ENCODE assay signal across 8 cellular contexts in the genomic region with DNA sequence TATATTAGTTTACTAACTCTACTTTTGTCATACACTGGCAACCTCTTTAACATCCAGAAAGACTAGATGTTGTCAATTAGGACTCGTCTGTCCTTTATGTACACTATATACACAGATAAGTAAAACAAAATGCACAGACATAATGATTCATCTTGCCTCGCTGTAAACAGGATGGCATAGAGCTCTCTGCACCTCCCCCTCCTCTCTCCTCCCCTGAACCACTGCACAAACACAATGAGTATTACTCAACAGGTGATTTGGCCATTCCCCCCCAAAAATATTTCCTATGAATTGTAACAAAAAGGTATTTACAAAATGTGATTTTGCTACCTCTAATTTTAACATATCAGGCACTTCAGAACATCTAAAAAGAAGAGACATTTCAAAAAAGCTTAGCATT.
DNase-seq lines count a peak whose midpoint lies in the region; ATAC-seq and TF ChIP-seq lines count a peak whose summit lies in the region.
"Not testable (repeated sequence)": the region's sequence is repeated elsewhere in the genome, so short reads cannot be mapped to it uniquely, and the experiment has no call there.

No MANE protein-coding gene starts in this region.

- H3K27me3 ChIP-seq in BLaER1 treated with 17β-estradiol and CSF1 and Interleukin-3, amounts not matched to agents 10 nM and 100 nM; HUES6 (ENCODE audit: control insufficient read depth, insufficient read depth, low read length); SU-DHL-6 (ENCODE audit: low read length); endodermal cell (ENCODE audit: control insufficient read depth, insufficient read depth, low read length, poor library complexity, severe bottlenecking); neuron (ENCODE audit: insufficient read depth, low read length); stomach smooth muscle (ENCODE audit: control insufficient read depth in 1 of 2, insufficient read depth in 2 of 2, low read length in 2 of 2): not testable (repeated sequence)

- ATAC-seq in activated naive CD8-positive, alpha-beta T cell treated with anti-CD3 and anti-CD28 coated beads, Interleukin-2, amount 10 ng/mL, durations not matched to agents 7 days and 5 days (ENCODE audit: low read depth), result not testable (repeated sequence)

- peaks cover 21 to 62% (median 36%) of the 10 kb centered on the region in 10 experiments for H3K4me1 ChIP-seq in BLaER1 treated with 17β-estradiol and CSF1 and Interleukin-3, amounts not matched to agents 10 nM and 100 nM
- H3K4me1 ChIP-seq in HUES6 (ENCODE audit: control insufficient read depth, insufficient read depth, low read length), result peaks cover 12% of the 10 kb centered on the region
- not testable (repeated sequence) for H3K4me1 ChIP-seq in endodermal cell (ENCODE audit: control insufficient read depth, insufficient read depth, low read length); neuron (ENCODE audit: insufficient read depth, low read length); stomach smooth muscle (ENCODE audit: control insufficient read depth, insufficient read depth, low read length)

- not testable (repeated sequence) for H2AFZ ChIP-seq in SU-DHL-6 (ENCODE audit: low read depth, low read length, severe bottlenecking); neuron (ENCODE audit: low read depth, low read length)

- peaks cover 23% of the 10 kb centered on the region for H3K4me1 Mint-ChIP-seq in activated naive CD8-positive, alpha-beta T cell treated with anti-CD3 and anti-CD28 coated beads, Interleukin-2, amount 10 ng/mL, durations not matched to agents 7 days and 5 days
- peaks cover 31% of the 10 kb centered on the region for H3K4me1 Mint-ChIP-seq in endodermal cell

- peaks cover 8 to 36% (median 26%) of the 10 kb centered on the region in 11 experiments; a peak in 19 of 22 replicates for H3K36me3 ChIP-seq in BLaER1 treated with 17β-estradiol and CSF1 and Interleukin-3, amounts not matched to agents 10 nM and 100 nM
- H3K36me3 ChIP-seq in HUES6 (ENCODE audit: control insufficient read depth, insufficient read depth, low read length); SU-DHL-6 (ENCODE audit: low read length); neuron (ENCODE audit: insufficient read depth, low read length); stomach smooth muscle (ENCODE audit: control insufficient read depth in 2 of 2, insufficient read depth in 2 of 2, low read length in 2 of 2): not testable (repeated sequence)
- H3K36me3 ChIP-seq in endodermal cell (ENCODE audit: control insufficient read depth, insufficient read depth, low read length), result peaks cover 15% of the 10 kb centered on the region

- peak overlapping the region; percentile 91 for H3K4me3 Mint-ChIP-seq in activated naive CD8-positive, alpha-beta T cell treated with anti-CD3 and anti-CD28 coated beads, Interleukin-2, amount 10 ng/mL, durations not matched to agents 7 days and 5 days
- peak overlapping the region; percentile 88 for H3K4me3 Mint-ChIP-seq in endodermal cell

- peak overlapping the region; percentile 87 for H3K27ac Mint-ChIP-seq in activated naive CD8-positive, alpha-beta T cell treated with anti-CD3 and anti-CD28 coated beads, Interleukin-2, amount 10 ng/mL, durations not matched to agents 7 days and 5 days
- peak overlapping the region; percentile 83 for H3K27ac Mint-ChIP-seq in endodermal cell

- not testable (repeated sequence) for TF ChIP-seq CTCF in SU-DHL-6 (IDR thresholded peaks at IDR 0.05; ENCODE audit: insufficient read depth, low read length, poor library complexity, severe bottlenecking); endodermal cell (conservative IDR thresholded peaks at IDR 0.05)

- peaks cover 34% of the 10 kb centered on the region for H3K79me2 ChIP-seq in SU-DHL-6 (ENCODE audit: insufficient read depth, low read length)

- peak overlapping the region; percentile 76 to 100 (median 99) for H3K4me3 ChIP-seq in BLaER1 treated with 17β-estradiol and CSF1 and Interleukin-3, amounts not matched to agents 10 nM and 100 nM
- H3K4me3 ChIP-seq in HUES6 (ENCODE audit: low read depth, low read length), result peak overlapping the region; percentile 89
- H3K4me3 ChIP-seq in SU-DHL-6 (ENCODE audit: insufficient read depth, low read length, poor library complexity, severe bottlenecking), result peak overlapping the region; percentile 34
- peak overlapping the region; percentile 88 for H3K4me3 ChIP-seq in endodermal cell (ENCODE audit: low read length)
- H3K4me3 ChIP-seq in neuron (ENCODE audit: low read length), result peak overlapping the region; percentile 52
- peak overlapping the region; percentile 70 to 84 for H3K4me3 ChIP-seq in stomach smooth muscle (ENCODE audit: low read length in 2 of 2)

- H4K20me1 ChIP-seq in BLaER1 treated with 17β-estradiol and CSF1 and Interleukin-3, amounts not matched to agents 10 nM and 100 nM, result peaks cover 41 to 55% (median 50%) of the 10 kb centered on the region in 11 experiments
- not testable (repeated sequence) for H4K20me1 ChIP-seq in SU-DHL-6 (ENCODE audit: low read depth, low read length)

- peak overlapping the region; percentile 55 to 87 (median 77); a peak in 21 of 22 replicates for H3K4me2 ChIP-seq in BLaER1 treated with 17β-estradiol and CSF1 and Interleukin-3, amounts not matched to agents 10 nM and 100 nM
- H3K4me2 ChIP-seq in SU-DHL-6 (ENCODE audit: low read depth, low read length, poor library complexity, severe bottlenecking), result peak overlapping the region; percentile 72

- H3K36me3 Mint-ChIP-seq in activated naive CD8-positive, alpha-beta T cell treated with anti-CD3 and anti-CD28 coated beads, Interleukin-2, amount 10 ng/mL, durations not matched to agents 7 days and 5 days, result peaks cover 29% of the 10 kb centered on the region
- H3K36me3 Mint-ChIP-seq in endodermal cell (ENCODE audit: low read depth), result peaks cover 20% of the 10 kb centered on the region

- WGBS in endodermal cell (ENCODE audit: insufficient coverage in 1 of 2, insufficient read length in 1 of 2), 2 experiments, result 9 to 40% methylated on average over 1 to 2 of the region's 2 CpGs

- H3F3A ChIP-seq in SU-DHL-6 (ENCODE audit: insufficient read depth), result not testable (repeated sequence)

- DNase-seq in activated naive CD8-positive, alpha-beta T cell treated with anti-CD3 and anti-CD28 coated beads, Interleukin-2, amount 10 ng/mL, durations not matched to agents 7 days and 5 days; endodermal cell: not testable (repeated sequence)
- peak; percentile 14 for DNase-seq in iris pigment epithelial cell (ENCODE audit: low read depth)

- H3K9me2 ChIP-seq in SU-DHL-6 (replicated peaks; ENCODE audit: insufficient read depth, low read length), result not testable (repeated sequence)

- not testable (repeated sequence) for H3K9me3 ChIP-seq in BLaER1 treated with 17β-estradiol and CSF1 and Interleukin-3, amounts not matched to agents 10 nM and 100 nM (replicated peaks in 1 of 11); HUES6 (ENCODE audit: control insufficient read depth, insufficient read depth, low read depth, low read length); SU-DHL-6 (ENCODE audit: insufficient read depth, low read length); endodermal cell (ENCODE audit: control insufficient read depth, low read length); neuron (ENCODE audit: low read length); stomach smooth muscle (ENCODE audit: control insufficient read depth in 2 of 2, low read length in 2 of 2)

- H3K27ac ChIP-seq in BLaER1 treated with 17β-estradiol and CSF1 and Interleukin-3, amounts not matched to agents 10 nM and 100 nM, result peak overlapping the region in 9 of 11 experiments; percentile 98 to 100 (median 100); a peak in 14 of 22 replicates
- H3K27ac ChIP-seq in HUES6 (ENCODE audit: low read depth, low read length); SU-DHL-6 (ENCODE audit: low read depth, low read length); endodermal cell (ENCODE audit: low read depth, low read length); stomach smooth muscle (ENCODE audit: low read length): not testable (repeated sequence)

- peak overlapping the region; percentile 98 to 100 (median 100); a peak in 21 of 22 replicates for H3K9ac ChIP-seq in BLaER1 treated with 17β-estradiol and CSF1 and Interleukin-3, amounts not matched to agents 10 nM and 100 nM
- H3K9ac ChIP-seq in HUES6 (ENCODE audit: low read length); stomach smooth muscle (ENCODE audit: low read length in 2 of 2): not testable (repeated sequence)
- H3K9ac ChIP-seq in SU-DHL-6 (ENCODE audit: low read length) (peak overlapping the region; percentile 98; the same call in 1 of the 2 replicates), endodermal cell (ENCODE audit: extremely low read depth, low read length, poor library complexity, severe bottlenecking) (peak overlapping the region; percentile 25)

- POLR2A ChIA-PET in activated naive CD8-positive, alpha-beta T cell treated with anti-CD3 and anti-CD28 coated beads, Interleukin-2, amount 10 ng/mL, durations not matched to agents 7 days and 5 days (lab: Charles Lee), result interaction anchor here (1.3 kb wide), 1 partner anchor 15 kb away, joined by 4 read pairs; no protein-coding TSS in a partner anchor

- not testable (repeated sequence) for H3K27me3 Mint-ChIP-seq in activated naive CD8-positive, alpha-beta T cell treated with anti-CD3 and anti-CD28 coated beads, Interleukin-2, amount 10 ng/mL, durations not matched to agents 7 days and 5 days; endodermal cell (ENCODE audit: insufficient read depth)

- not testable (repeated sequence) for H3K9me3 Mint-ChIP-seq in activated naive CD8-positive, alpha-beta T cell treated with anti-CD3 and anti-CD28 coated beads, Interleukin-2, amount 10 ng/mL, durations not matched to agents 7 days and 5 days; endodermal cell

Comparison
In these comparisons a context has a peak if more than half of its experiments do, and no peak if none do; other contexts are left out.
1. H3K4me3 ChIP-seq: peak in every context shown above with its lines; median percentile 99 in BLaER1 treated with 17β-estradiol and CSF1 and Interleukin-3, amounts not matched to agents 10 nM and 100 nM; 89 in HUES6; 88 in endodermal cell; 77 in stomach smooth muscle; 52 in neuron; 34 in SU-DHL-6.